9 cellular contexts compared by ENCODE assay signal in the genomic region with DNA sequence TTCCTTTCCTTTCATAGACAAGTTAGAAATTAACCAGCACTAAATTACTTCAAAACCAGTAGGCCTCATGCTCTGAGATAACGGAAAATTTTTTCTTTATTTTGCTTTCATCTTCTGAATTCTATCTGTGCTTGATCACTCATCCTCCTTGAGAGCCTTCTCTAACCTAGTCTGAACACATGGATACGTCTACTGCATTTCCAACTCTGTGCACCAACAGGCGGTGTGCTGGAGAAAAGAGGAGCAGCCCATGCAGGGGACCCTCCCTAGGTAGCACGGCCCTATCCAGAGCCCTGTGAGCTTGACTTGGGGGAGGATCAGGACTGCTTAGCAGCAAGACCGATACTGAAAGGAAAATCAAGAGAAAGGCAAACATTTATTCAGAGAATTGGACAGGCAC.
DNase-seq lines count a peak whose midpoint lies in the region; ATAC-seq, FAIRE-seq and TF ChIP-seq lines count a peak whose summit lies in the region.
"Had no signal": no experiment of that assay in that cellular context is flagged by ENCODE, and none has a peak within 500 bp of the region (broad histone marks: within the 10 kb centered on the region; RNA-seq: fewer than 3 reads in every experiment).

No MANE protein-coding gene starts in this region.

- intact Hi-C loops in left ventricle myocardium superior (cut with micrococcal nuclease) = no loop called here

- no peak for TF ChIP-seq EP300 in gastroesophageal sphincter (IDR thresholded peaks at IDR 0.05)

- H3K4me1 ChIP-seq in GM23248 (ENCODE audit: insufficient read depth) = peaks cover 41% of the 10 kb centered on the region
- peaks cover 12 to 21% (median 14%) of the 10 kb centered on the region in 3 donors for H3K4me1 ChIP-seq in gastroesophageal sphincter
- peaks cover 16 to 17% of the 10 kb centered on the region in 2 donors for H3K4me1 ChIP-seq in small intestine (ENCODE audit: control insufficient read depth in 2 of 2, insufficient read depth in 1 of 2, low read depth in 1 of 2, low read length in 1 of 2)
- peaks cover 0 to 3% of the 10 kb centered on the region in 2 donors for H3K4me1 ChIP-seq in neuronal stem cell (ENCODE audit: control insufficient read depth in 2 of 2, insufficient read depth in 1 of 2, low read depth in 1 of 2, low read length in 2 of 2)

- H3K23ac ChIP-seq in neuronal stem cell (ENCODE audit: low read depth, low read length, poor library complexity) = no peak overlapping the region

- H3K18ac ChIP-seq in neuronal stem cell (ENCODE audit: low read length) = no peak overlapping the region

- H3K9me3 ChIP-seq in GM23248 (ENCODE audit: low read depth) = no peaks in the 10 kb centered on the region
- no peaks in the 10 kb centered on the region for H3K9me3 ChIP-seq in gastroesophageal sphincter
- no peaks in the 10 kb centered on the region for H3K9me3 ChIP-seq in small intestine (ENCODE audit: control insufficient read depth, low read depth)
- H3K9me3 ChIP-seq in neuronal stem cell (replicated peaks in 1 of 2; ENCODE audit: control insufficient read depth in 2 of 2, insufficient read depth in 1 of 2, low read depth in 1 of 2, low read length in 2 of 2) = no peaks in the 10 kb centered on the region
- H3K9me3 ChIP-seq: SK-N-SH had no signal

- H3K9me2 ChIP-seq in GM23248 (ENCODE audit: insufficient read depth) = no peaks in the 10 kb centered on the region
- H3K9me2 ChIP-seq: SK-N-SH had no signal

- WGBS in GM23248 (ENCODE audit: low coverage in 1 of 2, low lambda C conversion rate in 2 of 2, missing lambda C conversion rate in 2 of 2), 2 experiments = 17 to 18% methylated on average over 5 of the region's 5 CpGs
- 41 to 79% methylated on average over 2 to 4 of the region's 5 CpGs for WGBS in gastroesophageal sphincter (ENCODE audit: low coverage in 1 of 2), 2 donors
- 8 to 66% (median 11%) methylated on average over 5 of the region's 5 CpGs for WGBS in small intestine, 3 donors
- no CpG with 5 or more reads among the region's 5 CpGs for WGBS in neuronal stem cell (ENCODE audit: extremely low coverage in 2 of 2, insufficient read length in 2 of 2, insufficient replicate concordance in 1 of 2), 2 donors

- in situ Hi-C loops in GM23248 (cut with MboI) = no loop called here

- H4K91ac ChIP-seq in neuronal stem cell (ENCODE audit: low read depth, low read length, poor library complexity) = no peak overlapping the region

- no peaks in the 10 kb centered on the region for H3K36me3 ChIP-seq in GM23248 (ENCODE audit: low read depth)
- H3K36me3 ChIP-seq in gastroesophageal sphincter = no peaks in the 10 kb centered on the region
- no peaks in the 10 kb centered on the region for H3K36me3 ChIP-seq in small intestine (ENCODE audit: control insufficient read depth in 2 of 2, insufficient read depth in 2 of 2, low read length in 2 of 2)
- no peaks in the 10 kb centered on the region for H3K36me3 ChIP-seq in neuronal stem cell (replicated peaks in 1 of 2; ENCODE audit: control insufficient read depth in 2 of 2, insufficient read depth in 2 of 2, low read length in 2 of 2)

- no peak overlapping the region for H2BK12ac ChIP-seq in neuronal stem cell (ENCODE audit: low read length)

- no peak for TF ChIP-seq CTCF in VCaP (conservative IDR thresholded peaks at IDR 0.05)
- no peak for TF ChIP-seq CTCF in gastroesophageal sphincter (IDR thresholded peaks at IDR 0.05)

- H3K79me2 ChIP-seq in GM23248 (ENCODE audit: insufficient read depth) = no peaks in the 10 kb centered on the region

- peak overlapping the region; percentile 54 for H3K9ac ChIP-seq in GM23248
- H3K9ac ChIP-seq in neuronal stem cell (ENCODE audit: low read depth, low read length, poor library complexity) = no peak overlapping the region
- H3K9ac ChIP-seq: SK-N-SH had no signal

- H2BK120ac ChIP-seq in neuronal stem cell (ENCODE audit: low read depth, low read length) = no peak overlapping the region

- H2AFZ ChIP-seq in GM23248 (peak overlapping the region; percentile 87), neuronal stem cell (ENCODE audit: low read length) (no peak overlapping the region)

- no peaks in the 10 kb centered on the region for H3K79me1 ChIP-seq in neuronal stem cell (ENCODE audit: low read depth, low read length)

- no peak overlapping the region for H2BK5ac ChIP-seq in neuronal stem cell (ENCODE audit: low read length)

- H2BK15ac ChIP-seq in neuronal stem cell (ENCODE audit: low read length) = no peak overlapping the region

- H3F3A ChIP-seq in GM23248 (ENCODE audit: insufficient read depth) = peaks cover 16% of the 10 kb centered on the region

- no peak for TF ChIP-seq POLR2A in gastroesophageal sphincter (IDR thresholded peaks at IDR 0.05)

- H3K27me3 ChIP-seq in GM23248 (replicated peaks; ENCODE audit: insufficient read depth) = no peaks in the 10 kb centered on the region
- no peaks in the 10 kb centered on the region for H3K27me3 ChIP-seq in gastroesophageal sphincter
- H3K27me3 ChIP-seq in small intestine (ENCODE audit: control insufficient read depth in 2 of 2, insufficient read depth in 2 of 2, low read length in 2 of 2) = no peaks in the 10 kb centered on the region
- H3K27me3 ChIP-seq in neuronal stem cell (ENCODE audit: control insufficient read depth in 3 of 3, insufficient read depth in 3 of 3, low read depth in 1 of 3, low read length in 3 of 3) = no peaks in the 10 kb centered on the region

- no peak overlapping the region for H2AK5ac ChIP-seq in neuronal stem cell (ENCODE audit: low read depth, low read length)

- H3K4me3 ChIP-seq in GM23248 (peak overlapping the region; percentile 66), gastroesophageal sphincter (peak overlapping the region in 1 of 2 donors; percentile 14), small intestine (ENCODE audit: low read depth in 1 of 2, low read length in 2 of 2) (peak overlapping the region in 1 of 2 donors; percentile 12), neuronal stem cell (ENCODE audit: low read length in 2 of 2) (no peak overlapping the region)

- peak; percentile 45 for DNase-seq in GM23248
- DNase-seq in small intestine = peak; percentile 63
- no peak for DNase-seq in neuronal stem cell (ENCODE audit: low spot score)
- DNase-seq in SHP77 treated with DMSO at 0.1 percent for 48 hours (lab: John Stamatoyannopoulos, UW) = no peak
- no peak for DNase-seq in left ventricle myocardium superior
- DNase-seq: NCI-H2107, SK-N-SH had no signal

- H4K8ac ChIP-seq in neuronal stem cell (ENCODE audit: low read depth, low read length) = no peak overlapping the region

- H3K14ac ChIP-seq in neuronal stem cell (ENCODE audit: low read length) = no peak overlapping the region

- H3K4ac ChIP-seq in neuronal stem cell (ENCODE audit: low read length) = no peak overlapping the region

- no peaks in the 10 kb centered on the region for H4K20me1 ChIP-seq in GM23248 (ENCODE audit: insufficient read depth)

- FAIRE-seq in small intestine (lab: Jason Lieb, UNC) = no peak

- H3K27ac ChIP-seq in GM23248 = no peak overlapping the region
- H3K27ac ChIP-seq in VCaP = peak overlapping the region; percentile 27
- peak overlapping the region; percentile 64 to 79 (median 69) for H3K27ac ChIP-seq in gastroesophageal sphincter
- H3K27ac ChIP-seq in small intestine (ENCODE audit: low read depth in 1 of 2, low read length in 1 of 2) = peak overlapping the region in 1 of 2 donors; percentile 62
- H3K27ac ChIP-seq in neuronal stem cell (replicated peaks; ENCODE audit: low read length) = no peak overlapping the region

- no peak for ATAC-seq in gastroesophageal sphincter
- ATAC-seq in left ventricle myocardium superior = no peak

- H3K4me2 ChIP-seq in GM23248 (ENCODE audit: unreplicated experiment) = peak overlapping the region; percentile 83
- H3K4me2 ChIP-seq in neuronal stem cell (ENCODE audit: insufficient read depth, low read length, poor library complexity, severe bottlenecking) = no peak overlapping the region
- H3K4me2 ChIP-seq: SK-N-SH had no signal

Comparison
In these comparisons a context has a peak if more than half of its experiments do, and no peak if none do; other contexts are left out.
1. DNase-seq: peak in GM23248 (single experiment) and small intestine (single experiment); none in neuronal stem cell (single experiment), SHP77 treated with DMSO at 0.1 percent for 48 hours (single experiment) and left ventricle myocardium superior (single experiment).
2. H3K27ac ChIP-seq: peak in VCaP (single experiment) and gastroesophageal sphincter (4 of 4); none in GM23248 (single experiment) and neuronal stem cell (single experiment).